Comparison of ENCODE assay signal across 21 cellular contexts in genomic region chr10:12381536-12382156, GRCh38. TPM values are rescaled to one million over a fixed set of nuclear protein-coding genes. Genes with fewer than 3 reads are reported as not detected.
DNase-seq lines count a peak whose midpoint lies in the region; ATAC-seq, FAIRE-seq and TF ChIP-seq lines count a peak whose summit lies in the region.
"Had no signal": no experiment of that assay in that cellular context is flagged by ENCODE, and none has a peak within 500 bp of the region (broad histone marks: within the 10 kb centered on the region; RNA-seq: fewer than 3 reads in every experiment).

No MANE protein-coding gene starts in this region.

- TF ChIP-seq CTCF in activated CD8-positive, alpha-beta T cell treated with anti-CD3 and anti-CD28 coated beads for 36 hours (IDR thresholded peaks at IDR 0.05), result no peak
- TF ChIP-seq CTCF in mucosa of descending colon (IDR thresholded peaks at IDR 0.05), result no peak

- no peak for FAIRE-seq in GM12892 (lab: Jason Lieb, UNC)

- no peak for TF ChIP-seq POLR2A in GM12892 (IDR thresholded peaks at IDR 0.05; ENCODE audit: low read depth, low read length)

- H3K36me3 Mint-ChIP-seq in activated CD8-positive, alpha-beta T cell treated with anti-CD3 and anti-CD28 coated beads for 36 hours (ENCODE audit: low read depth), result peaks cover 12% of the 10 kb centered on the region
- no peaks in the 10 kb centered on the region for H3K36me3 Mint-ChIP-seq in activated CD8-positive, alpha-beta T cell treated with anti-CD3 and anti-CD28 coated beads, Interleukin-2, amount 10 ng/mL, durations not matched to agents 7 days and 5 days (ENCODE audit: low read depth)
- H3K36me3 Mint-ChIP-seq in activated T-helper 2 cell treated with anti-CD3 and anti-CD28 coated beads, Interferon-gamma antibody, Interleukin-2, Interleukin-4, amounts not matched to agents 10 μg/mL and 5 μg/mL and 100 μg/mL, durations not matched to agents 14 hours and 24 hours and 36 hours (ENCODE audit: low read depth), result no peaks in the 10 kb centered on the region
- H3K36me3 Mint-ChIP-seq in stimulated activated effector memory CD8-positive, alpha-beta T cell treated with anti-CD3 and anti-CD28 coated beads, Interleukin-12 subunit alpha, Interleukin-12 subunit beta, amount 100 ng/mL, for 72 hours, result no peaks in the 10 kb centered on the region

- peak overlapping the region; percentile 67 for H3K27ac Mint-ChIP-seq in activated CD8-positive, alpha-beta T cell treated with anti-CD3 and anti-CD28 coated beads for 36 hours
- H3K27ac Mint-ChIP-seq in activated CD8-positive, alpha-beta T cell treated with anti-CD3 and anti-CD28 coated beads, Interleukin-2, amount 10 ng/mL, durations not matched to agents 7 days and 5 days, result no peak overlapping the region
- peak overlapping the region; percentile 71 for H3K27ac Mint-ChIP-seq in activated T-helper 2 cell treated with anti-CD3 and anti-CD28 coated beads, Interferon-gamma antibody, Interleukin-2, Interleukin-4, amounts not matched to agents 10 μg/mL and 5 μg/mL and 100 μg/mL, durations not matched to agents 14 hours and 24 hours and 36 hours
- peak overlapping the region; percentile 45 for H3K27ac Mint-ChIP-seq in stimulated activated effector memory CD8-positive, alpha-beta T cell treated with anti-CD3 and anti-CD28 coated beads, Interleukin-12 subunit alpha, Interleukin-12 subunit beta, amount 100 ng/mL, for 72 hours

- POLR2A ChIA-PET in activated CD8-positive, alpha-beta T cell treated with anti-CD3 and anti-CD28 coated beads for 36 hours (lab: Charles Lee), result interaction anchor here (0.6 to 1.9 kb wide), 2 partner anchors 33 to 35 kb away, joined by 4 to 10 read pairs; partner anchors contain the start of gene CAMK1D
- POLR2A ChIA-PET in activated CD8-positive, alpha-beta T cell treated with anti-CD3 and anti-CD28 coated beads, Interleukin-2, amount 10 ng/mL, durations not matched to agents 7 days and 5 days (lab: Charles Lee), result no interaction called here

- intact Hi-C loops in activated CD8-positive, alpha-beta T cell treated with anti-CD3 and anti-CD28 coated beads for 36 hours (cut with micrococcal nuclease), result no loop called here
- intact Hi-C loops in activated T-helper 2 cell treated with anti-CD3 and anti-CD28 coated beads, Interferon-gamma antibody, Interleukin-2, Interleukin-4, amounts not matched to agents 10 μg/mL and 5 μg/mL and 100 μg/mL, durations not matched to agents 14 hours and 24 hours and 36 hours (cut with micrococcal nuclease), result no loop called here
- intact Hi-C loops in mucosa of descending colon (cut with DNase I, micrococcal nuclease), result no loop called here

- H3K4me3 ChIP-seq in mucosa of descending colon, result no peak overlapping the region
- H3K4me3 ChIP-seq: MG63, SJSA1 had no signal

- H3K4me1 ChIP-seq in mucosa of descending colon (ENCODE audit: low read depth), result no peaks in the 10 kb centered on the region
- H3K4me1 ChIP-seq: SJSA1 had no signal

- H3K9me3 Mint-ChIP-seq in activated CD8-positive, alpha-beta T cell treated with anti-CD3 and anti-CD28 coated beads for 36 hours, result peaks cover 7% of the 10 kb centered on the region
- peaks cover 10% of the 10 kb centered on the region for H3K9me3 Mint-ChIP-seq in activated CD8-positive, alpha-beta T cell treated with anti-CD3 and anti-CD28 coated beads, Interleukin-2, amount 10 ng/mL, durations not matched to agents 7 days and 5 days (ENCODE audit: insufficient read depth)
- H3K9me3 Mint-ChIP-seq in activated T-helper 2 cell treated with anti-CD3 and anti-CD28 coated beads, Interferon-gamma antibody, Interleukin-2, Interleukin-4, amounts not matched to agents 10 μg/mL and 5 μg/mL and 100 μg/mL, durations not matched to agents 14 hours and 24 hours and 36 hours, result peaks cover 20% of the 10 kb centered on the region
- peaks cover 7% of the 10 kb centered on the region for H3K9me3 Mint-ChIP-seq in stimulated activated effector memory CD8-positive, alpha-beta T cell treated with anti-CD3 and anti-CD28 coated beads, Interleukin-12 subunit alpha, Interleukin-12 subunit beta, amount 100 ng/mL, for 72 hours

- DNase-seq in activated CD8-positive, alpha-beta T cell treated with anti-CD3 and anti-CD28 coated beads for 36 hours, result no peak
- no peak for DNase-seq in activated CD8-positive, alpha-beta T cell treated with anti-CD3 and anti-CD28 coated beads, Interleukin-2, amount 10 ng/mL, durations not matched to agents 7 days and 5 days
- DNase-seq in NCI-H69 (lab: John Stamatoyannopoulos, UW), result peak; percentile 68
- DNase-seq in activated T-helper 2 cell treated with anti-CD3 and anti-CD28 coated beads, Interferon-gamma antibody, Interleukin-2, Interleukin-4, amounts not matched to agents 10 μg/mL and 5 μg/mL and 100 μg/mL, durations not matched to agents 14 hours and 24 hours and 36 hours (ENCODE audit: low spot score), result no peak
- DNase-seq in stimulated activated effector memory CD8-positive, alpha-beta T cell treated with anti-CD3 and anti-CD28 coated beads, Interleukin-12 subunit alpha, Interleukin-12 subunit beta, amount 100 ng/mL, for 72 hours (ENCODE audit: low spot score in 2 of 2), result no peak
- no peak for DNase-seq in NCI-H128 (lab: John Stamatoyannopoulos, UW; ENCODE audit: unreplicated experiment)
- DNase-seq in GM12892 (ENCODE audit: insufficient read length), result no peak
- no peak for DNase-seq in mucosa of descending colon
- DNase-seq: ACHN; Calu3; CD4-positive, alpha-beta memory T cell; DMS53; H9; IMR-90; Karpas-422; MG63; NCI-H1092; NCI-H1694 treated with DMSO at 0.1 percent for 48 hours; NCI-H526 treated with DMSO at 0.1 percent for 48 hours; PC-3 had no signal

- H3K27me3 Mint-ChIP-seq in activated CD8-positive, alpha-beta T cell treated with anti-CD3 and anti-CD28 coated beads for 36 hours, result no peaks in the 10 kb centered on the region
- H3K27me3 Mint-ChIP-seq in activated CD8-positive, alpha-beta T cell treated with anti-CD3 and anti-CD28 coated beads, Interleukin-2, amount 10 ng/mL, durations not matched to agents 7 days and 5 days (ENCODE audit: low read depth), result no peaks in the 10 kb centered on the region
- H3K27me3 Mint-ChIP-seq in activated T-helper 2 cell treated with anti-CD3 and anti-CD28 coated beads, Interferon-gamma antibody, Interleukin-2, Interleukin-4, amounts not matched to agents 10 μg/mL and 5 μg/mL and 100 μg/mL, durations not matched to agents 14 hours and 24 hours and 36 hours (ENCODE audit: low read depth), result no peaks in the 10 kb centered on the region
- H3K27me3 Mint-ChIP-seq: CD4-positive, alpha-beta memory T cell had no signal

- ATAC-seq in activated CD8-positive, alpha-beta T cell treated with anti-CD3 and anti-CD28 coated beads for 36 hours, result peak; percentile 51
- no peak for ATAC-seq in activated CD8-positive, alpha-beta T cell treated with anti-CD3 and anti-CD28 coated beads, Interleukin-2, amount 10 ng/mL, durations not matched to agents 7 days and 5 days
- peak; percentile 61 for ATAC-seq in stimulated activated effector memory CD8-positive, alpha-beta T cell treated with anti-CD3 and anti-CD28 coated beads, Interleukin-12 subunit alpha, Interleukin-12 subunit beta, amount 100 ng/mL, for 72 hours
- ATAC-seq in mucosa of descending colon, result no peak
- ATAC-seq: PC-3 had no signal

- H3K9me3 ChIP-seq in mucosa of descending colon, result no peaks in the 10 kb centered on the region
- H3K9me3 ChIP-seq: MG63, SJSA1 had no signal

- peaks cover 20% of the 10 kb centered on the region for H3K4me1 Mint-ChIP-seq in activated CD8-positive, alpha-beta T cell treated with anti-CD3 and anti-CD28 coated beads for 36 hours (ENCODE audit: low read depth)
- no peaks in the 10 kb centered on the region for H3K4me1 Mint-ChIP-seq in activated CD8-positive, alpha-beta T cell treated with anti-CD3 and anti-CD28 coated beads, Interleukin-2, amount 10 ng/mL, durations not matched to agents 7 days and 5 days (ENCODE audit: low read depth)
- peaks cover 10% of the 10 kb centered on the region for H3K4me1 Mint-ChIP-seq in activated T-helper 2 cell treated with anti-CD3 and anti-CD28 coated beads, Interferon-gamma antibody, Interleukin-2, Interleukin-4, amounts not matched to agents 10 μg/mL and 5 μg/mL and 100 μg/mL, durations not matched to agents 14 hours and 24 hours and 36 hours (ENCODE audit: low read depth)
- peaks cover 7% of the 10 kb centered on the region for H3K4me1 Mint-ChIP-seq in stimulated activated effector memory CD8-positive, alpha-beta T cell treated with anti-CD3 and anti-CD28 coated beads, Interleukin-12 subunit alpha, Interleukin-12 subunit beta, amount 100 ng/mL, for 72 hours
- H3K4me1 Mint-ChIP-seq: H9 had no signal

- CTCF ChIA-PET in activated CD8-positive, alpha-beta T cell treated with anti-CD3 and anti-CD28 coated beads for 36 hours (lab: Charles Lee), result interaction anchor here (0.6 kb wide), 1 partner anchor 38 kb away, joined by 3 read pairs; no protein-coding TSS in a partner anchor
- CTCF ChIA-PET in activated CD8-positive, alpha-beta T cell treated with anti-CD3 and anti-CD28 coated beads, Interleukin-2, amount 10 ng/mL, durations not matched to agents 7 days and 5 days (lab: Charles Lee), result no interaction called here

- no peak overlapping the region for H3K4me3 Mint-ChIP-seq in activated CD8-positive, alpha-beta T cell treated with anti-CD3 and anti-CD28 coated beads for 36 hours
- H3K4me3 Mint-ChIP-seq in activated CD8-positive, alpha-beta T cell treated with anti-CD3 and anti-CD28 coated beads, Interleukin-2, amount 10 ng/mL, durations not matched to agents 7 days and 5 days, result no peak overlapping the region
- no peak overlapping the region for H3K4me3 Mint-ChIP-seq in activated T-helper 2 cell treated with anti-CD3 and anti-CD28 coated beads, Interferon-gamma antibody, Interleukin-2, Interleukin-4, amounts not matched to agents 10 μg/mL and 5 μg/mL and 100 μg/mL, durations not matched to agents 14 hours and 24 hours and 36 hours (ENCODE audit: low read depth)
- H3K4me3 Mint-ChIP-seq in stimulated activated effector memory CD8-positive, alpha-beta T cell treated with anti-CD3 and anti-CD28 coated beads, Interleukin-12 subunit alpha, Interleukin-12 subunit beta, amount 100 ng/mL, for 72 hours, result no peak overlapping the region
- H3K4me3 Mint-ChIP-seq: CD4-positive, alpha-beta memory T cell; H9 had no signal

- no peaks in the 10 kb centered on the region for H3K36me3 ChIP-seq in mucosa of descending colon (ENCODE audit: low read depth)
- H3K36me3 ChIP-seq: MG63, SJSA1 had no signal

RNA-seq across cellular contexts. Expression of gene CAMK1D, which starts 32.3 kb away (rescaled TPM):
- 10 to 100 TPM; 13.8 TPM for total RNA-seq in activated CD8-positive, alpha-beta T cell treated with anti-CD3 and anti-CD28 coated beads for 36 hours
- 1 to 10 TPM; 3.4 to 4.2 TPM for total RNA-seq in activated CD8-positive, alpha-beta T cell treated with anti-CD3 and anti-CD28 coated beads, Interleukin-2, amount 10 ng/mL, durations not matched to agents 7 days and 5 days
- 5.7 and 6.1 TPM in 2 replicates for total RNA-seq in activated T-helper 2 cell treated with anti-CD3 and anti-CD28 coated beads, Interferon-gamma antibody, Interleukin-2, Interleukin-4, amounts not matched to agents 10 μg/mL and 5 μg/mL and 100 μg/mL, durations not matched to agents 14 hours and 24 hours and 36 hours
- 24.6 TPM for polyA plus RNA-seq in GM12892 (2012; ENCODE audit: missing spikeins)
- 10 to 100 TPM; 20.6 to 48.5 (median 32.8) TPM for total RNA-seq in mucosa of descending colon

Comparison
In these comparisons a context has a peak if more than half of its experiments do, and no peak if none do; other contexts are left out.
1. ATAC-seq: peak in activated CD8-positive, alpha-beta T cell treated with anti-CD3 and anti-CD28 coated beads for 36 hours (single experiment) and stimulated activated effector memory CD8-positive, alpha-beta T cell treated with anti-CD3 and anti-CD28 coated beads, Interleukin-12 subunit alpha, Interleukin-12 subunit beta, amount 100 ng/mL, for 72 hours (single experiment); none in activated CD8-positive, alpha-beta T cell treated with anti-CD3 and anti-CD28 coated beads, Interleukin-2, amount 10 ng/mL, durations not matched to agents 7 days and 5 days (single experiment) and mucosa of descending colon (single experiment).